In genomic region chr5:78503958-78504357, GRCh38 we compare ENCODE assay signal across 16 cellular contexts.
DNase-seq lines count a peak whose midpoint lies in the region; TF ChIP-seq lines count a peak whose summit lies in the region.
"Had no signal": no experiment of that assay in that cellular context is flagged by ENCODE, and none has a peak within 500 bp of the region (broad histone marks: within the 10 kb centered on the region; RNA-seq: fewer than 3 reads in every experiment).

No MANE protein-coding gene starts in this region.

- H2BK120ac ChIP-seq in mesenchymal stem cell (ENCODE audit: low read depth, low read length) = no peak overlapping the region

- WGBS in mesenchymal stem cell = 94% methylated on average over 2 of the region's 2 CpGs

- no peak overlapping the region for H3K14ac ChIP-seq in mesenchymal stem cell (ENCODE audit: low read length in 2 of 2)

- H2BK15ac ChIP-seq in mesenchymal stem cell (ENCODE audit: low read depth, poor library complexity, severe bottlenecking) = no peak overlapping the region

- no peak overlapping the region for H2AK5ac ChIP-seq in mesenchymal stem cell (ENCODE audit: low read length, severe bottlenecking)

- no peaks in the 10 kb centered on the region for H3K4me1 Mint-ChIP-seq in activated CD4-positive, alpha-beta memory T cell treated with anti-CD3 and anti-CD28 coated beads, Interleukin-2, amount 10 ng/mL, durations not matched to agents 7 days and 5 days

- H2BK12ac ChIP-seq in mesenchymal stem cell (ENCODE audit: low read length in 2 of 2) = no peak overlapping the region

- no peaks in the 10 kb centered on the region for H3K9me2 ChIP-seq in OCI-LY1 (ENCODE audit: low read depth, low read length)

- DNase-seq in coronary artery (ENCODE audit: low spot score) (no peak), mesenchymal stem cell (no peak), NCI-H524 treated with DMSO at 0.1 percent for 48 hours (lab: John Stamatoyannopoulos, UW) (no peak)
- no peak for DNase-seq in activated CD4-positive, alpha-beta T cell treated with anti-CD3 and anti-CD28 coated beads for 1 hour
- no peak for DNase-seq in stimulated activated CD4-positive, alpha-beta T cell treated with anti-CD3 and anti-CD28 coated beads, Interleukin-4, amount 100 ng/mL, for 1 hour
- DNase-seq in activated CD4-positive, alpha-beta memory T cell treated with anti-CD3 and anti-CD28 coated beads, Interleukin-2, amount 10 ng/mL, durations not matched to agents 7 days and 5 days = no peak
- DNase-seq: activated CD4-positive, alpha-beta memory T cell treated with anti-CD3 and anti-CD28 coated beads for 36 hours; AML-193; H9; left cardiac atrium; small intestine had no signal

- CTCF ChIA-PET in activated CD4-positive, alpha-beta memory T cell treated with anti-CD3 and anti-CD28 coated beads, Interleukin-2, amount 10 ng/mL, durations not matched to agents 7 days and 5 days (lab: Charles Lee) = no interaction called here

- no peaks in the 10 kb centered on the region for H3K9me3 Mint-ChIP-seq in activated CD4-positive, alpha-beta memory T cell treated with anti-CD3 and anti-CD28 coated beads, Interleukin-2, amount 10 ng/mL, durations not matched to agents 7 days and 5 days
- H3K9me3 Mint-ChIP-seq: activated CD4-positive, alpha-beta memory T cell treated with anti-CD3 and anti-CD28 coated beads for 36 hours; H9; natural killer cell treated with Interleukin-12 subunit alpha and Interleukin-12 subunit beta and Interleukin-15 and Interleukin-18, amount 100 ng/mL, for 72 hours had no signal

- no peak overlapping the region for H2BK5ac ChIP-seq in mesenchymal stem cell (ENCODE audit: low read depth, low read length, poor library complexity, severe bottlenecking)

- TF ChIP-seq CTCF in OCI-LY1 (IDR thresholded peaks at IDR 0.05; ENCODE audit: low read length) (no peak), coronary artery (IDR thresholded peaks at IDR 0.05) (no peak)

- H3K36me3 Mint-ChIP-seq in activated CD4-positive, alpha-beta memory T cell treated with anti-CD3 and anti-CD28 coated beads, Interleukin-2, amount 10 ng/mL, durations not matched to agents 7 days and 5 days (ENCODE audit: low read depth) = no peaks in the 10 kb centered on the region
- H3K36me3 Mint-ChIP-seq: activated CD4-positive, alpha-beta memory T cell treated with anti-CD3 and anti-CD28 coated beads for 36 hours; natural killer cell treated with Interleukin-12 subunit alpha and Interleukin-12 subunit beta and Interleukin-15 and Interleukin-18, amount 100 ng/mL, for 72 hours had no signal

- no peak overlapping the region for H2AFZ ChIP-seq in OCI-LY1 (ENCODE audit: low read length)
- H2AFZ ChIP-seq in mesenchymal stem cell (ENCODE audit: low read depth, low read length) = no peak overlapping the region

- H3K18ac ChIP-seq in mesenchymal stem cell (ENCODE audit: low read depth in 1 of 2, low read length in 2 of 2) = no peak overlapping the region

- peak overlapping the region; percentile 63 for H3K27ac ChIP-seq in OCI-LY1 (ENCODE audit: low read depth, low read length, poor library complexity, severe bottlenecking)
- peak overlapping the region; percentile 47 to 73 for H3K27ac ChIP-seq in coronary artery
- H3K27ac ChIP-seq in mesenchymal stem cell (ENCODE audit: low read length, poor library complexity, severe bottlenecking) = no peak overlapping the region
- H3K27ac ChIP-seq in subcutaneous abdominal adipose tissue (ENCODE audit: low read depth, low read length) = peak overlapping the region; percentile 74
- H3K27ac ChIP-seq: HL-60, KMS-11 had no signal

- H4K20me1 ChIP-seq in OCI-LY1 (ENCODE audit: insufficient read depth, low read length) = no peaks in the 10 kb centered on the region

- H3K4me1 ChIP-seq in OCI-LY1 (ENCODE audit: insufficient read depth, low read length, severe bottlenecking) (peaks cover 97% of the 10 kb centered on the region), mesenchymal stem cell (ENCODE audit: control insufficient read depth, insufficient read depth, low read depth, low read length) (peaks cover 4% of the 10 kb centered on the region), subcutaneous abdominal adipose tissue (ENCODE audit: control insufficient read depth in 5 of 5, insufficient read depth in 5 of 5, low read length in 5 of 5) (peaks cover 15 to 50% (median 30%) of the 10 kb centered on the region in 5 donors)

- peaks cover 63% of the 10 kb centered on the region for H3K27me3 Mint-ChIP-seq in activated CD4-positive, alpha-beta memory T cell treated with anti-CD3 and anti-CD28 coated beads, Interleukin-2, amount 10 ng/mL, durations not matched to agents 7 days and 5 days

- H3K4ac ChIP-seq in mesenchymal stem cell (ENCODE audit: low read depth in 1 of 2, low read length in 2 of 2) = peak overlapping the region in 1 of 2 experiments; percentile 14

- no peak overlapping the region for H3K4me2 ChIP-seq in OCI-LY1 (ENCODE audit: low read length)
- H3K4me2 ChIP-seq in mesenchymal stem cell (ENCODE audit: low read length, poor library complexity, severe bottlenecking) = no peak overlapping the region
- H3K4me2 ChIP-seq: KMS-11 had no signal

- H3K79me2 ChIP-seq in OCI-LY1 (ENCODE audit: insufficient read depth, low read length) = peaks cover 40% of the 10 kb centered on the region

- H4K8ac ChIP-seq in mesenchymal stem cell (ENCODE audit: low read length) = no peak overlapping the region

- H3K36me3 ChIP-seq in OCI-LY1 (ENCODE audit: insufficient read depth, low read length) (peaks cover 3% of the 10 kb centered on the region; the same call in 1 of the 2 replicates), mesenchymal stem cell (ENCODE audit: control insufficient read depth in 1 of 2, insufficient read depth in 2 of 2, low read depth in 1 of 2, low read length in 2 of 2) (peaks cover 0 to 10% of the 10 kb centered on the region in 2 experiments), subcutaneous abdominal adipose tissue (ENCODE audit: control insufficient read depth in 5 of 5, insufficient read depth in 5 of 5, low read length in 5 of 5) (no peaks in the 10 kb centered on the region)

- H3K9ac ChIP-seq in OCI-LY1 (ENCODE audit: low read length) (no peak overlapping the region), mesenchymal stem cell (ENCODE audit: low read length) (peak overlapping the region; percentile 93), subcutaneous abdominal adipose tissue (ENCODE audit: low read length in 5 of 5) (peak overlapping the region in 1 of 5 donors; percentile 63)
- H3K9ac ChIP-seq: KMS-11 had no signal

- H3K4me3 Mint-ChIP-seq in activated CD4-positive, alpha-beta memory T cell treated with anti-CD3 and anti-CD28 coated beads, Interleukin-2, amount 10 ng/mL, durations not matched to agents 7 days and 5 days = no peak overlapping the region
- H3K4me3 Mint-ChIP-seq: activated CD4-positive, alpha-beta memory T cell treated with anti-CD3 and anti-CD28 coated beads for 36 hours; natural killer cell treated with Interleukin-12 subunit alpha and Interleukin-12 subunit beta and Interleukin-15 and Interleukin-18, amount 100 ng/mL, for 72 hours had no signal

- no peaks in the 10 kb centered on the region for H3F3A ChIP-seq in OCI-LY1 (ENCODE audit: insufficient read depth, low read length)

- H4K91ac ChIP-seq in mesenchymal stem cell (ENCODE audit: low read length) = no peak overlapping the region

- no peak overlapping the region for H3K27ac Mint-ChIP-seq in activated CD4-positive, alpha-beta memory T cell treated with anti-CD3 and anti-CD28 coated beads, Interleukin-2, amount 10 ng/mL, durations not matched to agents 7 days and 5 days
- H3K27ac Mint-ChIP-seq: activated CD4-positive, alpha-beta memory T cell treated with anti-CD3 and anti-CD28 coated beads for 36 hours; natural killer cell treated with Interleukin-12 subunit alpha and Interleukin-12 subunit beta and Interleukin-15 and Interleukin-18, amount 100 ng/mL, for 72 hours had no signal

- H3K79me1 ChIP-seq in mesenchymal stem cell (replicated peaks; ENCODE audit: low read length, poor library complexity, severe bottlenecking) = peaks cover 23% of the 10 kb centered on the region

- POLR2A ChIA-PET in activated CD4-positive, alpha-beta memory T cell treated with anti-CD3 and anti-CD28 coated beads, Interleukin-2, amount 10 ng/mL, durations not matched to agents 7 days and 5 days (lab: Charles Lee) = no interaction called here

- H3K27me3 ChIP-seq in OCI-LY1 (ENCODE audit: insufficient read depth, low read length) = no peaks in the 10 kb centered on the region
- H3K27me3 ChIP-seq in mesenchymal stem cell (ENCODE audit: control insufficient read depth in 1 of 2, insufficient read depth in 1 of 2, low read length in 2 of 2) = no peaks in the 10 kb centered on the region
- no peaks in the 10 kb centered on the region for H3K27me3 ChIP-seq in subcutaneous abdominal adipose tissue (ENCODE audit: control insufficient read depth in 5 of 5, insufficient read depth in 4 of 5, low read length in 5 of 5)

- no peak overlapping the region for H3K23ac ChIP-seq in mesenchymal stem cell (ENCODE audit: low read length in 2 of 2)

- no peaks in the 10 kb centered on the region for H3K9me3 ChIP-seq in OCI-LY1 (ENCODE audit: low read length)
- H3K9me3 ChIP-seq in mesenchymal stem cell (ENCODE audit: control insufficient read depth, low read length) = no peaks in the 10 kb centered on the region
- H3K9me3 ChIP-seq in subcutaneous abdominal adipose tissue (ENCODE audit: control insufficient read depth in 5 of 5, low read length in 5 of 5) = no peaks in the 10 kb centered on the region

- H3K4me3 ChIP-seq in OCI-LY1 (ENCODE audit: low read depth, low read length, poor library complexity, severe bottlenecking) (no peak overlapping the region), coronary artery (no peak overlapping the region), mesenchymal stem cell (ENCODE audit: insufficient read depth in 1 of 2, low read depth in 1 of 2, low read length in 2 of 2) (peak overlapping the region in 1 of 2 experiments; percentile 20), subcutaneous abdominal adipose tissue (ENCODE audit: low read depth in 1 of 5, low read length in 5 of 5) (no peak overlapping the region)
